In the genomic region with DNA sequence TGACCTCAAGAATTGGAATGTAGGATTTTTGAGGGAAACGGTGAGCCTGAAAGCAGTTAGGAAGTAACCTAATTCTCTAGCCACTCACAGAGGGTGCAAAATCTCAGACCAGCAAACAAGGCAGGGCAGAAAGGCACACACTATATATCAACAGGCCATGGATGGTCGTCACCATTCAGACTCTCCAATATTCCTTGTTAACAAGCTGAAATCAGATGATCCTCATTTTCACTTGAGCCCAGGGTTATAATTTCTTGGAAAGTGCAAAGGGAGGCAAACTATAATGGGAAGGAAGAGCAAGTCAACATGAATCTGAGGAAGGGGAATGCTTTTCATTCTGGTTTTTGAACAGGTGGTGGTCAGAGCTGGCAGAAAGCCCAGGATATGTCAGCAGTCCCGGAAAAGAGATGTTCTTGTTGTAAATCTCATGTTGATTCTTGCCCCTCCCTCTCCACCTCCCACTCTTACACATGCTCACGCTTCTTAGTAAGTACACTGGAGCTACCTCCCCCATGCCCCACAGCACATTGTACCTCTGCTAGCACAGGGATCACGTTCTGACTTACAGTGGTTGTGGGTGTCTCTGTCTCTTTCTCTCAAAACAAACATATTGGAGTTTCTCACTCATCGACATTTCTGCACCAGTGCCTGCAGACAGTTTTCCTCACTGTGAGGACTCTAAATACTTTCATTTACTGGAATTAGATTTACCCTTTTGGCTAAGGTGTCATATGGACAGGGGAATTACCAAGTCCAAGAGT, we compare ENCODE assay signal across 9 cellular contexts.
A peak's percentile ranks its signal among the peaks of the same experiment; 100 is the strongest.
DNase-seq lines count a peak whose midpoint lies in the region; ATAC-seq, FAIRE-seq and TF ChIP-seq lines count a peak whose summit lies in the region.
"Had no signal": no experiment of that assay in that cellular context is flagged by ENCODE, and none has a peak within 500 bp of the region (broad histone marks: within the 10 kb centered on the region; RNA-seq: fewer than 3 reads in every experiment).

No MANE protein-coding gene starts in this region.

- no peaks in the 10 kb centered on the region for H4K20me1 ChIP-seq in K562 (replicated peaks; ENCODE audit: control insufficient read depth, insufficient read depth, low read length)

- H3K36me3 ChIP-seq in KOPT-K1 (ENCODE audit: insufficient read depth, low read length), result no peaks in the 10 kb centered on the region
- no peaks in the 10 kb centered on the region for H3K36me3 ChIP-seq in K562 (ENCODE audit: control insufficient read depth, insufficient read depth, low read length)

- H3K9me1 ChIP-seq in K562 (ENCODE audit: control insufficient read depth, insufficient read depth, low read length), result no peaks in the 10 kb centered on the region

- H3K27me3 ChIP-seq in K562 (ENCODE audit: control insufficient read depth in 2 of 2, insufficient read depth in 2 of 2, low read length in 2 of 2), result no peaks in the 10 kb centered on the region

- H3K4me1 ChIP-seq in K562 (replicated peaks in 1 of 2; ENCODE audit: control insufficient read depth in 2 of 2, insufficient read depth in 2 of 2, low read length in 2 of 2), result peaks cover 2 to 47% of the 10 kb centered on the region in 2 experiments; a peak in 4 of 5 replicates

- H3K4me2 ChIP-seq in K562 (ENCODE audit: insufficient read depth, low read length), result peak overlapping the region; percentile 11; the same call in 1 of the 2 replicates

- intact Hi-C loops in K562 (cut with micrococcal nuclease), result loop anchor here (2.0 kb wide), 1 partner anchor 21 kb away; no protein-coding TSS in a partner anchor

- H3K27ac ChIP-seq in KOPT-K1 (ENCODE audit: low read depth, low read length, poor library complexity, severe bottlenecking), result peak overlapping the region; percentile 70
- no peak overlapping the region for H3K27ac ChIP-seq in K562 (ENCODE audit: extremely low read depth, low read depth, low read length)

- CTCF ChIA-PET in K562 (lab: Yijun Ruan, JAX; ENCODE audit: low intra/inter-chr PET ratio), result no interaction called here

- no peak for TF ChIP-seq RAD21 in K562 (CRISPR knock-in tag; conservative IDR thresholded peaks at IDR 0.05 in 1 of 2, IDR thresholded peaks at IDR 0.05 in 1 of 2)

- no peaks in the 10 kb centered on the region for H3K79me2 ChIP-seq in K562 (ENCODE audit: control insufficient read depth, insufficient read depth, low read length)

- peak; percentile 91 for DNase-seq in DMS53 (lab: John Stamatoyannopoulos, UW)
- peak; percentile 95 for DNase-seq in RPMI8226
- peak; percentile 44 to 91 (median 72) for DNase-seq in K562 (ENCODE audit: extremely low read depth in 1 of 4, low spot score in 3 of 4)
- peak; percentile 25 for DNase-seq in pons (ENCODE audit: low spot score)
- no peak for DNase-seq in mesenteric fat pad (ENCODE audit: low spot score)

- peak; percentile 73 for TF ChIP-seq EP300 in K562 (IDR thresholded peaks at IDR 0.05; ENCODE audit: low read length)

- peak; percentile 55 for ATAC-seq in GM21528 (IDR thresholded peaks at IDR 0.05; ENCODE audit: low FRiP score, unreplicated experiment)
- ATAC-seq in K562, result peak; percentile 85
- ATAC-seq in HG02970 (IDR thresholded peaks at IDR 0.05; ENCODE audit: low FRiP score, unreplicated experiment), result no peak
- ATAC-seq: HCT116 had no signal

- FAIRE-seq in K562 (lab: Jason Lieb, UNC), result peak; percentile 77

- 4% methylated on average over 6 of the region's 6 CpGs for WGBS in K562 (ENCODE audit: insufficient coverage, low coverage, missing lambda C conversion rate)

- in situ Hi-C loops in K562 (cut with MboI), result no loop called here

- no TSS peak for BruUV-seq in K562 (replicated peaks; lab: Mats Ljungman, UMichigan)

- POLR2A ChIA-PET in K562 (lab: Yijun Ruan, JAX), result interaction anchor here (0.6 to 0.8 kb wide), 3 partner anchors 10 to 93 kb away, joined by 3 to 7 read pairs (median 3); no protein-coding TSS in a partner anchor

- no peak overlapping the region; a peak in 1 of 4 replicates for H3K9ac ChIP-seq in K562 (ENCODE audit: insufficient read depth in 1 of 2, low read depth in 2 of 2, low read length in 2 of 2)

- no peak for TF ChIP-seq CTCF in K562 (IDR thresholded peaks at IDR 0.05 in 2 of 3, conservative IDR thresholded peaks at IDR 0.05 in 1 of 3; ENCODE audit: insufficient read depth in 2 of 3, low read depth in 1 of 3, low read length in 3 of 3)

- TF ChIP-seq POLR2A in K562 (conservative IDR thresholded peaks at IDR 0.05), result no peak

- H3K4me3 ChIP-seq in K562, result no peak overlapping the region

- H3K9me3 ChIP-seq in KOPT-K1 (ENCODE audit: insufficient read depth, low read length, poor library complexity, severe bottlenecking) (peaks cover 15% of the 10 kb centered on the region), K562 (replicated peaks; ENCODE audit: control insufficient read depth, insufficient read depth, low read depth, low read length) (no peaks in the 10 kb centered on the region)

- peak overlapping the region; percentile 58 for H2AFZ ChIP-seq in K562 (ENCODE audit: low read depth, low read length)

TF ChIP-seq in K562, 482 proteins besides CTCF, POLR2A, EP300 and RAD21 (continues in another document):
- no peak for TF ChIP-seq SMARCB1 (IDR thresholded peaks at IDR 0.05; ENCODE audit: insufficient read length, low read depth)
- peak; percentile 98 for TF ChIP-seq NFIC (IDR thresholded peaks at IDR 0.05)
- TF ChIP-seq RBM25 (IDR thresholded peaks at IDR 0.05; ENCODE audit: low read depth, low read length, severe bottlenecking), result no peak
- TF ChIP-seq SAP30 (IDR thresholded peaks at IDR 0.05; ENCODE audit: borderline replicate concordance, insufficient read depth, low read depth, low read length, poor library complexity, severe bottlenecking), result no peak
- peak in 1 of 2 experiments; percentile 77; a peak in 2 of 4 replicates for TF ChIP-seq MAZ (CRISPR knock-in tag; conservative IDR thresholded peaks at IDR 0.05 in 1 of 2, IDR thresholded peaks at IDR 0.05 in 1 of 2)
- TF ChIP-seq, protein P1, sequence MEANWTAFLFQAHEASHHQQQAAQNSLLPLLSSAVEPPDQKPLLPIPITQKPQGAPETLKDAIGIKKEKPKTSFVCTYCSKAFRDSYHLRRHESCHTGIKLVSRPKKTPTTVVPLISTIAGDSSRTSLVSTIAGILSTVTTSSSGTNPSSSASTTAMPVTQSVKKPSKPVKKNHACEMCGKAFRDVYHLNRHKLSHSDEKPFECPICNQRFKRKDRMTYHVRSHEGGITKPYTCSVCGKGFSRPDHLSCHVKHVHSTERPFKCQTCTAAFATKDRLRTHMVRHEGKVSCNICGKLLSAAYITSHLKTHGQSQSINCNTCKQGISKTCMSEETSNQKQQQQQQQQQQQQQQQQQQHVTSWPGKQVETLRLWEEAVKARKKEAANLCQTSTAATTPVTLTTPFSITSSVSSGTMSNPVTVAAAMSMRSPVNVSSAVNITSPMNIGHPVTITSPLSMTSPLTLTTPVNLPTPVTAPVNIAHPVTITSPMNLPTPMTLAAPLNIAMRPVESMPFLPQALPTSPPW (CRISPR knock-in tag; IDR thresholded peaks at IDR 0.05), result peak; percentile 86
- TF ChIP-seq NCOA1 (IDR thresholded peaks at IDR 0.05; ENCODE audit: low read depth), result peak; percentile 56; the same call in 1 of the 2 replicates
- TF ChIP-seq, protein P2, sequence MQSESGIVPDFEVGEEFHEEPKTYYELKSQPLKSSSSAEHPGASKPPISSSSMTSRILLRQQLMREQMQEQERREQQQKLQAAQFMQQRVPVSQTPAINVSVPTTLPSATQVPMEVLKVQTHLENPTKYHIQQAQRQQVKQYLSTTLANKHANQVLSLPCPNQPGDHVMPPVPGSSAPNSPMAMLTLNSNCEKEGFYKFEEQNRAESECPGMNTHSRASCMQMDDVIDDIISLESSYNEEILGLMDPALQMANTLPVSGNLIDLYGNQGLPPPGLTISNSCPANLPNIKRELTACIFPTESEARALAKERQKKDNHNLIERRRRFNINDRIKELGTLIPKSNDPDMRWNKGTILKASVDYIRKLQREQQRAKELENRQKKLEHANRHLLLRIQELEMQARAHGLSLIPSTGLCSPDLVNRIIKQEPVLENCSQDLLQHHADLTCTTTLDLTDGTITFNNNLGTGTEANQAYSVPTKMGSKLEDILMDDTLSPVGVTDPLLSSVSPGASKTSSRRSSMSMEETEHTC (IDR thresholded peaks at IDR 0.05), result peak; percentile 9; the same call in 1 of the 2 replicates
- TF ChIP-seq CBFA2T2 (conservative IDR thresholded peaks at IDR 0.05), result 0 out of 2 replicates have a peak, but pooled peaks have one; percentile 34
- TF ChIP-seq MEIS2 (IDR thresholded peaks at IDR 0.05; ENCODE audit: partially characterized antibody), result peak; percentile 100
- TF ChIP-seq POLR2B (IDR thresholded peaks at IDR 0.05; ENCODE audit: low read depth, partially characterized antibody), result no peak
- TF ChIP-seq, protein P3, sequence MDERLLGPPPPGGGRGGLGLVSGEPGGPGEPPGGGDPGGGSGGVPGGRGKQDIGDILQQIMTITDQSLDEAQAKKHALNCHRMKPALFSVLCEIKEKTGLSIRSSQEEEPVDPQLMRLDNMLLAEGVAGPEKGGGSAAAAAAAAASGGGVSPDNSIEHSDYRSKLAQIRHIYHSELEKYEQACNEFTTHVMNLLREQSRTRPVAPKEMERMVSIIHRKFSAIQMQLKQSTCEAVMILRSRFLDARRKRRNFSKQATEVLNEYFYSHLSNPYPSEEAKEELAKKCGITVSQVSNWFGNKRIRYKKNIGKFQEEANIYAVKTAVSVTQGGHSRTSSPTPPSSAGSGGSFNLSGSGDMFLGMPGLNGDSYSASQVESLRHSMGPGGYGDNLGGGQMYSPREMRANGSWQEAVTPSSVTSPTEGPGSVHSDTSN (CRISPR knock-in tag; IDR thresholded peaks at IDR 0.05; ENCODE audit: low read depth), result 0 out of 2 replicates have a peak, but pooled peaks have one; percentile 37
- TF ChIP-seq, protein P3 (tag; conservative IDR thresholded peaks at IDR 0.05; ENCODE audit: low read depth), result peak; percentile 99
- TF ChIP-seq HDAC1 (IDR thresholded peaks at IDR 0.05), result peak in 1 of 2 experiments; percentile 86; a peak in 2 of 4 replicates
- TF ChIP-seq CXXC5 (CRISPR knock-in tag; IDR thresholded peaks at IDR 0.05), result peak; percentile 47; the same call in 1 of the 2 replicates
- peak in 1 of 2 experiments; percentile 68; a peak in 2 of 4 replicates for TF ChIP-seq TBL1XR1 (IDR thresholded peaks at IDR 0.05; ENCODE audit: low read length in 2 of 2)
- peak; percentile 88 for TF ChIP-seq DPF2 (IDR thresholded peaks at IDR 0.05)
- TF ChIP-seq SMARCE1 (IDR thresholded peaks at IDR 0.05), result peak; percentile 91
- no peak for TF ChIP-seq ZNF408 (CRISPR knock-in tag; IDR thresholded peaks at IDR 0.05; ENCODE audit: low read depth)
